Comparison of ENCODE assay signal across 16 cellular contexts in the genomic region with DNA sequence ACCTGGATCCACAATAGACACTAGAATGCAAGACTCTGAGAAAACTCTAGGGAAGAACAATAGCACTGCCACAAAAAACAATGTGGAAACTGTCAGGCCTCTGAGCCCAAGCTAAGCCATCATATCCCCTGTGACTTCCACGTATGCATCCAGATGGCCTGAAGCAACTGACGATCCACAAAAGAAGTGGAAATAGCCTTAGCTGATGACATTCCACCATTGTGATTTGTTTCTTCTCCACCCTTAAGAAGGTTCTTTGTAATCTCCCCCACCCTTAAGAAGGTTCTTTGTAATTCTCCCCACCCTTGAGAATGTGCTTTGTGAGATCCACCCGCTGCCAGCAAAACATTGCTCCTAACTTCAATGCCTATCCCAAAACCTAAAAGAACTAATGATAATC. TPM values are rescaled to one million over a fixed set of nuclear protein-coding genes. Genes with fewer than 3 reads are reported as not detected.
A peak's percentile ranks its signal among the peaks of the same experiment; 100 is the strongest.
DNase-seq lines count a peak whose midpoint lies in the region; ATAC-seq and TF ChIP-seq lines count a peak whose summit lies in the region.
"Had no signal": no experiment of that assay in that cellular context is flagged by ENCODE, and none has a peak within 500 bp of the region (broad histone marks: within the 10 kb centered on the region; RNA-seq: fewer than 3 reads in every experiment).

No MANE protein-coding gene starts in this region.

- peaks cover 10 to 15% of the 10 kb centered on the region in 2 experiments for H3K9me3 Mint-ChIP-seq in H9
- H3K9me3 Mint-ChIP-seq in glutamatergic neuron (ENCODE audit: unreplicated experiment), result peaks cover 4% of the 10 kb centered on the region
- no peaks in the 10 kb centered on the region for H3K9me3 Mint-ChIP-seq in activated CD4-positive, alpha-beta T cell treated with anti-CD3 and anti-CD28 coated beads, Interleukin-2, amount 10 ng/mL, durations not matched to agents 7 days and 5 days
- H3K9me3 Mint-ChIP-seq: CD4-positive, alpha-beta memory T cell had no signal

- H2BK15ac ChIP-seq in H9 (ENCODE audit: low read depth, low read length), result no peak overlapping the region

- H3K27ac Mint-ChIP-seq in H9, result peak overlapping the region in 2 of 3 experiments; percentile 21 to 73; a peak in 4 of 7 replicates
- H3K27ac Mint-ChIP-seq in glutamatergic neuron (ENCODE audit: unreplicated experiment), result peak overlapping the region; percentile 12
- no peak overlapping the region for H3K27ac Mint-ChIP-seq in activated CD4-positive, alpha-beta T cell treated with anti-CD3 and anti-CD28 coated beads, Interleukin-2, amount 10 ng/mL, durations not matched to agents 7 days and 5 days
- H3K27ac Mint-ChIP-seq: CD14-positive monocyte; CD4-positive, alpha-beta memory T cell; GM23338 had no signal

- CTCF ChIA-PET in activated CD4-positive, alpha-beta T cell treated with anti-CD3 and anti-CD28 coated beads, Interleukin-2, amount 10 ng/mL, durations not matched to agents 7 days and 5 days (lab: Charles Lee), result interaction anchor here (0.7 kb wide), 1 partner anchor 1772 kb away, joined by 3 read pairs; no protein-coding TSS in a partner anchor

- no peak for TF ChIP-seq CTCF in H9 (conservative IDR thresholded peaks at IDR 0.05)
- TF ChIP-seq CTCF in glutamatergic neuron (IDR thresholded peaks at IDR 0.05; ENCODE audit: partially characterized antibody, unreplicated experiment), result no peak

- no peak overlapping the region for H3K9ac ChIP-seq in H9 (ENCODE audit: extremely low read depth, insufficient read length, low read length)
- H3K9ac ChIP-seq: BLaER1 had no signal

- peaks cover 5% of the 10 kb centered on the region; the same call in 1 of the 2 replicates for H3K4me1 ChIP-seq in H9 (ENCODE audit: insufficient read depth, low read length)

- H3K27ac ChIP-seq in H9 (ENCODE audit: insufficient read length, low read depth, low read length), result no peak overlapping the region
- H3K27ac ChIP-seq: BLaER1 had no signal

- in situ Hi-C loops in SK-MEL-5 (cut with HindIII; ENCODE audit: low pct_unique_long_range_greater_than_20kb, low sequenced_read_pairs), result no loop called here

- no CpG with 5 or more reads among the region's 3 CpGs for WGBS in H9 (ENCODE audit: extremely low coverage, insufficient read length, low lambda C conversion rate)

- no peaks in the 10 kb centered on the region for H4K20me1 ChIP-seq in H9 (ENCODE audit: control insufficient read depth, insufficient read depth, insufficient read length)
- H4K20me1 ChIP-seq: BLaER1 had no signal

- no peak overlapping the region for H2AFZ ChIP-seq in H9 (ENCODE audit: low read length)
- H2AFZ ChIP-seq: GM23338 had no signal

- H2BK20ac ChIP-seq in H9 (ENCODE audit: low read depth, low read length, poor library complexity, severe bottlenecking), result no peak overlapping the region

- H3K36me3 Mint-ChIP-seq in H9 (ENCODE audit: insufficient read depth in 1 of 3, low read depth in 3 of 3), result peaks cover 9 to 13% (median 13%) of the 10 kb centered on the region in 3 experiments; a peak in 6 of 7 replicates
- peaks cover 5% of the 10 kb centered on the region for H3K36me3 Mint-ChIP-seq in glutamatergic neuron (ENCODE audit: unreplicated experiment)
- H3K36me3 Mint-ChIP-seq in activated CD4-positive, alpha-beta T cell treated with anti-CD3 and anti-CD28 coated beads, Interleukin-2, amount 10 ng/mL, durations not matched to agents 7 days and 5 days (ENCODE audit: low read depth), result no peaks in the 10 kb centered on the region
- H3K36me3 Mint-ChIP-seq: CD4-positive, alpha-beta memory T cell had no signal

- no peak overlapping the region for H3K18ac ChIP-seq in H9 (ENCODE audit: insufficient read length, low read depth, low read length)

- H2BK12ac ChIP-seq in H9 (ENCODE audit: insufficient read length, low read depth, low read length), result no peak overlapping the region

- no peaks in the 10 kb centered on the region for H3K79me2 ChIP-seq in H9 (ENCODE audit: insufficient read depth, low read length)

- no peak overlapping the region for H3K14ac ChIP-seq in H9 (ENCODE audit: insufficient read depth, low read length)

- no peak overlapping the region for H3K4me2 ChIP-seq in H9 (ENCODE audit: insufficient read depth, insufficient read length, low read length)
- H3K4me2 ChIP-seq: BLaER1, GM23338 had no signal

- no peak overlapping the region for H2AK5ac ChIP-seq in H9 (ENCODE audit: insufficient read length, low read length)

- H3K79me1 ChIP-seq in H9 (ENCODE audit: insufficient read depth, low read depth, low read length, poor library complexity, severe bottlenecking), result no peaks in the 10 kb centered on the region

- POLR2A ChIA-PET in activated CD4-positive, alpha-beta T cell treated with anti-CD3 and anti-CD28 coated beads, Interleukin-2, amount 10 ng/mL, durations not matched to agents 7 days and 5 days (lab: Charles Lee), result no interaction called here

- peaks cover 55 to 59% of the 10 kb centered on the region in 2 experiments for H3K4me1 Mint-ChIP-seq in H9
- peaks cover 36% of the 10 kb centered on the region for H3K4me1 Mint-ChIP-seq in glutamatergic neuron (ENCODE audit: low read depth, unreplicated experiment)
- peaks cover 8% of the 10 kb centered on the region for H3K4me1 Mint-ChIP-seq in activated CD4-positive, alpha-beta T cell treated with anti-CD3 and anti-CD28 coated beads, Interleukin-2, amount 10 ng/mL, durations not matched to agents 7 days and 5 days

- H3K4me3 Mint-ChIP-seq in H9, result no peak overlapping the region
- H3K4me3 Mint-ChIP-seq in glutamatergic neuron (ENCODE audit: unreplicated experiment), result peak overlapping the region; percentile 13
- no peak overlapping the region for H3K4me3 Mint-ChIP-seq in activated CD4-positive, alpha-beta T cell treated with anti-CD3 and anti-CD28 coated beads, Interleukin-2, amount 10 ng/mL, durations not matched to agents 7 days and 5 days
- H3K4me3 Mint-ChIP-seq: CD4-positive, alpha-beta memory T cell; GM23338 had no signal

- H4K91ac ChIP-seq in H9 (ENCODE audit: insufficient read length, low read depth, low read length), result no peak overlapping the region

- no peak overlapping the region for H2BK120ac ChIP-seq in H9 (ENCODE audit: low read depth, low read length, poor library complexity, severe bottlenecking)

- no peaks in the 10 kb centered on the region for H3K23me2 ChIP-seq in H9 (ENCODE audit: insufficient read length, low read depth, low read length, poor library complexity, severe bottlenecking)

- H3K27me3 ChIP-seq in H9 (ENCODE audit: insufficient read depth, low read length), result no peaks in the 10 kb centered on the region

- H4K8ac ChIP-seq in H9 (replicated peaks; ENCODE audit: insufficient read length, low read depth, low read length), result no peak overlapping the region

- H2BK5ac ChIP-seq in H9 (ENCODE audit: insufficient read length, low read length), result no peak overlapping the region

- H4K5ac ChIP-seq in H9 (ENCODE audit: insufficient read length, low read depth, low read length), result no peak overlapping the region

- H3K56ac ChIP-seq in H9 (ENCODE audit: insufficient read length, low read depth, low read length), result no peak overlapping the region

- H3K27me3 Mint-ChIP-seq in H9 (ENCODE audit: low read depth), result peaks cover 17% of the 10 kb centered on the region
- H3K27me3 Mint-ChIP-seq in glutamatergic neuron (ENCODE audit: unreplicated experiment), result peaks cover 11% of the 10 kb centered on the region
- peaks cover 43% of the 10 kb centered on the region for H3K27me3 Mint-ChIP-seq in activated CD4-positive, alpha-beta T cell treated with anti-CD3 and anti-CD28 coated beads, Interleukin-2, amount 10 ng/mL, durations not matched to agents 7 days and 5 days

- H3T11ph ChIP-seq in H9 (ENCODE audit: low read length), result no peak overlapping the region

- H3K9me3 ChIP-seq in H9 (ENCODE audit: control insufficient read depth, low read depth, low read length), result no peaks in the 10 kb centered on the region

- DNase-seq in H9, result no peak
- peak; percentile 55 for DNase-seq in SK-MEL-5 (ENCODE audit: low read depth, low spot score)
- no peak for DNase-seq in glutamatergic neuron
- DNase-seq in activated CD4-positive, alpha-beta T cell treated with anti-CD3 and anti-CD28 coated beads, Interleukin-2, amount 10 ng/mL, durations not matched to agents 7 days and 5 days, result no peak
- DNase-seq in SW 1271 (lab: John Stamatoyannopoulos, UW), result no peak
- DNase-seq: ACHN; AML-193; CD4-positive, alpha-beta memory T cell; DMS79 treated with DMSO at 0.1 percent for 48 hours; KG1 had no signal

- no peak overlapping the region for H3K23ac ChIP-seq in H9 (ENCODE audit: insufficient read length, low read depth, low read length)

- no peak overlapping the region for H3K4ac ChIP-seq in H9 (ENCODE audit: low read depth, low read length)

- ATAC-seq in GM18868 (IDR thresholded peaks at IDR 0.05; ENCODE audit: unreplicated experiment), result no peak
- no peak for ATAC-seq in HG03280 (IDR thresholded peaks at IDR 0.05; ENCODE audit: unreplicated experiment)
- ATAC-seq: GM23338, HepG2 had no signal

RNA-seq across cellular contexts. Expression of gene TNRC6C, which starts 39.2 kb away (rescaled TPM):
- 24.7 and 25.7 TPM in 2 replicates for total RNA-seq in H9 (2021)
- total RNA-seq in SK-MEL-5 (2014; rRNA removed; shearing (Covaris generic)), result 6.9 and 7.5 TPM in 2 replicates
- 9.5 and 12.5 TPM in 2 replicates for polyA plus RNA-seq in SK-MEL-5 (2015; cell fraction: cytosol; rRNA removed)
- 12.9 and 13.5 TPM in 2 replicates for polyA plus RNA-seq in SK-MEL-5 (2015; cell fraction: nucleus; rRNA removed)
- 64.7 TPM for total RNA-seq in glutamatergic neuron (ENCODE audit: unreplicated experiment)
- 10 to 100 TPM; 40.2 to 41.8 TPM for total RNA-seq in activated CD4-positive, alpha-beta T cell treated with anti-CD3 and anti-CD28 coated beads, Interleukin-2, amount 10 ng/mL, durations not matched to agents 7 days and 5 days
